ENCODE assay signal across 8 cellular contexts in genomic region chrX:40097492-40098263, GRCh38. TPM values are rescaled to one million over a fixed set of nuclear protein-coding genes. Genes with fewer than 3 reads are reported as not detected.
A peak's percentile ranks its signal among the peaks of the same experiment; 100 is the strongest.
DNase-seq lines count a peak whose midpoint lies in the region; ATAC-seq and TF ChIP-seq lines count a peak whose summit lies in the region.

TSS of gene BCOR (minus strand) at chrX:40097958. CDS start at chrX:40077929, 20,029 bp downstream.

- no peaks in the 10 kb centered on the region for H3K27me3 Mint-ChIP-seq in activated naive CD8-positive, alpha-beta T cell
- H3K27me3 Mint-ChIP-seq in progenitor cell of endocrine pancreas, result peaks cover 38% of the 10 kb centered on the region

- H3K4me1 ChIP-seq in cardiac muscle cell (ENCODE audit: low read depth) (peaks cover 34% of the 10 kb centered on the region), aorta (ENCODE audit: control insufficient read depth in 1 of 2, insufficient read depth in 2 of 2, low read length in 2 of 2) (no peaks in the 10 kb centered on the region)

- intact Hi-C loops in aorta (cut with DNase I), result loop anchor here in 1 of 2 donors (1.0 to 10.0 kb wide), 3 partner anchors 79 to 280 kb away; no protein-coding TSS in a partner anchor

- ATAC-seq in SK-N-SH treated with all-trans-retinoic acid at 6 μM for 48 hours (peak; percentile 8), aorta (ENCODE audit: low FRiP score) (peak; percentile 58)

- peak within 1 kb of the TSS; percentile 85 for H3K4me3 Mint-ChIP-seq in activated naive CD8-positive, alpha-beta T cell
- peak within 1 kb of the TSS; percentile 77 for H3K4me3 Mint-ChIP-seq in progenitor cell of endocrine pancreas (ENCODE audit: low read depth)

- H3K4me1 Mint-ChIP-seq in activated naive CD8-positive, alpha-beta T cell (ENCODE audit: low read depth), result peaks cover 28% of the 10 kb centered on the region
- peaks cover 13% of the 10 kb centered on the region for H3K4me1 Mint-ChIP-seq in progenitor cell of endocrine pancreas (ENCODE audit: low read depth)

- H3K4me3 ChIP-seq in cardiac muscle cell, result peak within 1 kb of the TSS; percentile 83
- H3K4me3 ChIP-seq in aorta (ENCODE audit: low read length in 2 of 2), result peak within 1 kb of the TSS; percentile 55 to 86

- no peaks in the 10 kb centered on the region for H3K9me3 Mint-ChIP-seq in activated naive CD8-positive, alpha-beta T cell (ENCODE audit: low read depth)
- no peaks in the 10 kb centered on the region for H3K9me3 Mint-ChIP-seq in progenitor cell of endocrine pancreas (ENCODE audit: low read depth)

- DNase-seq in GM13977 (ENCODE audit: low spot score) (peak; percentile 66), HuH-7 (ENCODE audit: low spot score) (peak; percentile 64), cardiac muscle cell (ENCODE audit: low read depth in 1 of 2, low spot score in 1 of 2) (peak; percentile 72 to 83), progenitor cell of endocrine pancreas (ENCODE audit: low spot score, unreplicated experiment) (peak; percentile 36), aorta (peak; percentile 86 to 91), DMS79 treated with DMSO at 0.1 percent for 48 hours (lab: John Stamatoyannopoulos, UW) (no peak)

- no peaks in the 10 kb centered on the region for H3K36me3 ChIP-seq in cardiac muscle cell
- no peaks in the 10 kb centered on the region for H3K36me3 ChIP-seq in aorta (ENCODE audit: control insufficient read depth in 1 of 2, insufficient read depth in 2 of 2, low read length in 1 of 2)

- H3K27ac Mint-ChIP-seq in activated naive CD8-positive, alpha-beta T cell, result peak within 1 kb of the TSS; percentile 61
- H3K27ac Mint-ChIP-seq in progenitor cell of endocrine pancreas, result peak within 1 kb of the TSS; percentile 49

- WGBS in aorta, 2 donors, result 1 to 4% methylated on average over 45 to 100 of the region's 100 CpGs

- TF ChIP-seq CTCF in GM13977 (IDR thresholded peaks at IDR 0.05; ENCODE audit: extremely low read depth, insufficient read depth, missing control alignments) (no peak), cardiac muscle cell (IDR thresholded peaks at IDR 0.05; ENCODE audit: low read depth, low read length) (no peak), progenitor cell of endocrine pancreas (IDR thresholded peaks at IDR 0.05; ENCODE audit: unreplicated experiment) (peak; percentile 20)

- H3K9me3 ChIP-seq in cardiac muscle cell (ENCODE audit: low read depth) (no peaks in the 10 kb centered on the region), aorta (ENCODE audit: control insufficient read depth, low read length) (no peaks in the 10 kb centered on the region)

- peak within 1 kb of the TSS; percentile 72 for H3K27ac ChIP-seq in cardiac muscle cell
- peak within 1 kb of the TSS; percentile 30 to 87 for H3K27ac ChIP-seq in aorta (ENCODE audit: low read depth in 1 of 2, low read length in 2 of 2)

- no peaks in the 10 kb centered on the region for H3K36me3 Mint-ChIP-seq in activated naive CD8-positive, alpha-beta T cell
- H3K36me3 Mint-ChIP-seq in progenitor cell of endocrine pancreas (ENCODE audit: insufficient read depth), result no peaks in the 10 kb centered on the region

- in situ Hi-C loops in GM13977 (cut with MboI; ENCODE audit: low pct_unique_long_range_greater_than_20kb, low sequenced_read_pairs, unreplicated experiment), result no loop called here

- H3K27me3 ChIP-seq in cardiac muscle cell (peaks cover 10% of the 10 kb centered on the region), aorta (ENCODE audit: control insufficient read depth in 1 of 2, insufficient read depth in 2 of 2, low read length in 1 of 2) (peaks cover 0 to 2% of the 10 kb centered on the region in 2 donors)

TF ChIP-seq in SK-N-SH treated with all-trans-retinoic acid at 6 μM for 48 hours, 23 proteins besides CTCF, POLR2A, EP300 and RAD21:
- TF ChIP-seq ZC3H10 (CRISPR knock-in tag; IDR thresholded peaks at IDR 0.05) (no peak), ZNF8 (CRISPR knock-in tag; IDR thresholded peaks at IDR 0.05) (no peak), TCF4 (CRISPR knock-in tag; IDR thresholded peaks at IDR 0.05; ENCODE audit: borderline replicate concordance) (no peak), POU6F1 (CRISPR knock-in tag; IDR thresholded peaks at IDR 0.05; ENCODE audit: borderline replicate concordance, low read depth) (no peak), CSDC2 (CRISPR knock-in tag; IDR thresholded peaks at IDR 0.05) (no peak), CSRNP3 (CRISPR knock-in tag; IDR thresholded peaks at IDR 0.05) (no peak), ISL1 (CRISPR knock-in tag; IDR thresholded peaks at IDR 0.05) (no peak), ARNTL (CRISPR knock-in tag; IDR thresholded peaks at IDR 0.05; ENCODE audit: borderline replicate concordance, low read depth) (no peak), BACH2 (CRISPR knock-in tag; IDR thresholded peaks at IDR 0.05; ENCODE audit: borderline replicate concordance) (no peak), ZNF70 (CRISPR knock-in tag; IDR thresholded peaks at IDR 0.05) (no peak), RARB (CRISPR knock-in tag; IDR thresholded peaks at IDR 0.05) (no peak), GLIS3 (CRISPR knock-in tag; IDR thresholded peaks at IDR 0.05) (no peak), ZFP30 (CRISPR knock-in tag; IDR thresholded peaks at IDR 0.05) (no peak), ESRRG (CRISPR knock-in tag; IDR thresholded peaks at IDR 0.05) (no peak), ZFP3 (CRISPR knock-in tag; IDR thresholded peaks at IDR 0.05) (no peak), SNAI2 (CRISPR knock-in tag; IDR thresholded peaks at IDR 0.05) (no peak), ZNF565 (CRISPR knock-in tag; conservative IDR thresholded peaks at IDR 0.05; ENCODE audit: low read depth) (no peak), TOX (CRISPR knock-in tag; IDR thresholded peaks at IDR 0.05; ENCODE audit: borderline replicate concordance) (no peak), PPARA (CRISPR knock-in tag; IDR thresholded peaks at IDR 0.05; ENCODE audit: borderline replicate concordance) (no peak), TSHZ2 (CRISPR knock-in tag; IDR thresholded peaks at IDR 0.05) (no peak)

RNA-seq across cellular contexts. Expression of gene BCOR, which starts in this region (rescaled TPM):
- total RNA-seq in cardiac muscle cell (56.3 and 90.5 TPM in 2 replicates), progenitor cell of endocrine pancreas (20.5 TPM in 2 replicates), aorta (10 to 100 TPM; 22.6 to 46.7 TPM)
- polyA plus RNA-seq in cardiac muscle cell (30.0 and 43.1 TPM in 2 replicates), aorta (10 to 100 TPM in 1 of 2 donors, 1 to 10 TPM in 1; 8.3 to 12.2 TPM)
